Comparison of ENCODE assay signal across 16 cellular contexts in the genomic region with DNA sequence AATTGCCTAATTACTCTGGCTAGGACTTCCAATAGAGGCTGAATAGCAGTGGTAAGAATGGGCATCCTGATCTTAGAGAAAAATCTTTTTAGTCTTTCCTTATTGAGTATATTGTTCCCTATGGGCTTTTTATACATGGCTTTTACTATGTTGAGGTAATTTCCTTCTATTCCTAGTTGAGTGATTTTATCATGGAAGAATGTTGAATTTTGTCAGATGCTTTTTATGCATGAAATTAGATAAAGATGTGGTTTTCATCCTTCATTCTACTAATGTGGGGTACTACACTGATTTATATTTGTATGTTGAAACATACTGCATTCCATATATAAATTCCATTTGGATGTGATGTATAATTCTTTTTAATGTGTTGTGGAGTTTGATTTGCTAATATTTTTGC.
"Had no signal": no experiment of that assay in that cellular context is flagged by ENCODE, and none has a peak within 500 bp of the region (broad histone marks: within the 10 kb centered on the region; RNA-seq: fewer than 3 reads in every experiment).

No MANE protein-coding gene starts in this region.

- H3K27me3 Mint-ChIP-seq: activated B cell treated with CpG ODN at 0.5 μM for 24 hours; activated CD4-positive, alpha-beta T cell treated with anti-CD3 and anti-CD28 coated beads, Interleukin-2, amount 10 ng/mL, durations not matched to agents 7 days and 5 days; activated naive CD8-positive, alpha-beta T cell; memory B cell; natural killer cell treated with Interleukin-12 subunit alpha and Interleukin-12 subunit beta and Interleukin-15 and Interleukin-18, amount 100 ng/mL, for 72 hours; stimulated activated naive B cell treated with anti-CD40 and anti-IgM and Interleukin-4, amounts not matched to agents 10 μg/mL and 1 μg/mL and 100 μg/mL, for 72 hours had no signal

- ATAC-seq: activated T-cell treated with anti-CD3 and anti-CD28 coated beads, Interleukin-2, amount 50 U/mL, for 72 hours; left ventricle myocardium superior; natural killer cell treated with Interleukin-12 subunit alpha and Interleukin-12 subunit beta and Interleukin-15 and Interleukin-18, amount 100 ng/mL, for 72 hours; stimulated activated naive B cell treated with anti-CD40 and anti-IgM and Interleukin-4, amounts not matched to agents 10 μg/mL and 1 μg/mL and 100 μg/mL, for 72 hours had no signal

- H3K9me3 ChIP-seq: tibial nerve, uterus had no signal

- H3K36me3 Mint-ChIP-seq: activated naive CD8-positive, alpha-beta T cell; memory B cell; natural killer cell treated with Interleukin-12 subunit alpha and Interleukin-12 subunit beta and Interleukin-15 and Interleukin-18, amount 100 ng/mL, for 72 hours; stimulated activated naive B cell treated with anti-CD40 and anti-IgM and Interleukin-4, amounts not matched to agents 10 μg/mL and 1 μg/mL and 100 μg/mL, for 72 hours had no signal

- DNase-seq: activated B cell treated with CpG ODN at 0.5 μM for 24 hours; activated CD4-positive, alpha-beta T cell treated with anti-CD3 and anti-CD28 coated beads, Interleukin-2, amount 10 ng/mL, durations not matched to agents 7 days and 5 days; activated CD8-positive, alpha-beta memory T cell treated with anti-CD3 and anti-CD28 coated beads, Interleukin-2, amount 50 U/mL, for 48 hours; activated gamma-delta T cell; activated T-cell treated with anti-CD3 and anti-CD28 coated beads, Interleukin-2, amount 50 U/mL, for 72 hours; anterior cingulate cortex; erythroblast; hypothalamus; left ventricle myocardium superior; nucleus accumbens; stimulated activated naive B cell treated with anti-CD40 and anti-IgM and Interleukin-4, amounts not matched to agents 10 μg/mL and 1 μg/mL and 100 μg/mL, for 72 hours; uterus had no signal

- H3K4me3 ChIP-seq: tibial nerve, uterus had no signal

- H3K36me3 ChIP-seq: tibial nerve, uterus had no signal

- H3K27ac ChIP-seq: tibial nerve, uterus had no signal

- H3K27ac Mint-ChIP-seq: activated B cell treated with CpG ODN at 0.5 μM for 24 hours; activated CD4-positive, alpha-beta T cell treated with anti-CD3 and anti-CD28 coated beads, Interleukin-2, amount 10 ng/mL, durations not matched to agents 7 days and 5 days; activated naive CD8-positive, alpha-beta T cell; activated T-cell treated with anti-CD3 and anti-CD28 coated beads, Interleukin-2, amount 50 U/mL, for 72 hours; memory B cell; natural killer cell treated with Interleukin-12 subunit alpha and Interleukin-12 subunit beta and Interleukin-15 and Interleukin-18, amount 100 ng/mL, for 72 hours; stimulated activated naive B cell treated with anti-CD40 and anti-IgM and Interleukin-4, amounts not matched to agents 10 μg/mL and 1 μg/mL and 100 μg/mL, for 72 hours had no signal

- H3K27me3 ChIP-seq: tibial nerve, uterus had no signal

- H3K4me1 ChIP-seq: tibial nerve, uterus had no signal

- H3K9me3 Mint-ChIP-seq: stimulated activated naive B cell treated with anti-CD40 and anti-IgM and Interleukin-4, amounts not matched to agents 10 μg/mL and 1 μg/mL and 100 μg/mL, for 72 hours had no signal

- H3K4me1 Mint-ChIP-seq: activated B cell treated with CpG ODN at 0.5 μM for 24 hours; activated CD4-positive, alpha-beta T cell treated with anti-CD3 and anti-CD28 coated beads, Interleukin-2, amount 10 ng/mL, durations not matched to agents 7 days and 5 days; memory B cell; stimulated activated naive B cell treated with anti-CD40 and anti-IgM and Interleukin-4, amounts not matched to agents 10 μg/mL and 1 μg/mL and 100 μg/mL, for 72 hours had no signal

- H3K4me3 Mint-ChIP-seq: activated B cell treated with CpG ODN at 0.5 μM for 24 hours; activated CD4-positive, alpha-beta T cell treated with anti-CD3 and anti-CD28 coated beads, Interleukin-2, amount 10 ng/mL, durations not matched to agents 7 days and 5 days; activated naive CD8-positive, alpha-beta T cell; activated T-cell treated with anti-CD3 and anti-CD28 coated beads, Interleukin-2, amount 50 U/mL, for 72 hours; memory B cell; natural killer cell treated with Interleukin-12 subunit alpha and Interleukin-12 subunit beta and Interleukin-15 and Interleukin-18, amount 100 ng/mL, for 72 hours; stimulated activated naive B cell treated with anti-CD40 and anti-IgM and Interleukin-4, amounts not matched to agents 10 μg/mL and 1 μg/mL and 100 μg/mL, for 72 hours had no signal
